In genomic region chr14:91113829-91114078, GRCh38 we compare ENCODE assay signal across 1 cellular context.
TF ChIP-seq lines count a peak whose summit lies in the region.

DGLUCY (plus strand) TSS chr14:91114073; CDS start chr14:91160295, 46,222 bp downstream.

TF ChIP-seq in HepG2, 621 proteins besides CTCF, POLR2A, EP300 and RAD21 (continued from another document and continues in another):
- TF ChIP-seq SMC3 (IDR thresholded peaks at IDR 0.05; ENCODE audit: low read length), result no peak
- TF ChIP-seq RARA (CRISPR knock-in tag; IDR thresholded peaks at IDR 0.05), result peak; percentile 3; the same call in 1 of the 2 replicates
- TF ChIP-seq ZNF205 (CRISPR knock-in tag; IDR thresholded peaks at IDR 0.05), result no peak
- TF ChIP-seq MXI1 (IDR thresholded peaks at IDR 0.05; ENCODE audit: borderline replicate concordance, low read depth, low read length), result peak; percentile 71; the same call in 1 of the 3 replicates
- 0 out of 2 replicates have a peak, but pooled peaks have one; percentile 25 for TF ChIP-seq ZNF639 (CRISPR knock-in tag; conservative IDR thresholded peaks at IDR 0.05)
- TF ChIP-seq STAG1 (CRISPR knock-in tag; IDR thresholded peaks at IDR 0.05), result no peak
- TF ChIP-seq PITX1 (CRISPR knock-in tag; IDR thresholded peaks at IDR 0.05), result peak; percentile 43; the same call in 1 of the 2 replicates
- TF ChIP-seq SNAPC4 (CRISPR knock-in tag; IDR thresholded peaks at IDR 0.05), result 0 out of 2 replicates have a peak, but pooled peaks have one; percentile 27
- 0 out of 2 replicates have a peak, but pooled peaks have one; percentile 21 for TF ChIP-seq ZNF605 (CRISPR knock-in tag; IDR thresholded peaks at IDR 0.05)
- TF ChIP-seq ZNF292 (CRISPR knock-in tag; IDR thresholded peaks at IDR 0.05; ENCODE audit: borderline replicate concordance, low read depth), result peak; percentile 98
- 0 out of 2 replicates have a peak, but pooled peaks have one; percentile 33 for TF ChIP-seq ETV6 (CRISPR knock-in tag; conservative IDR thresholded peaks at IDR 0.05)
- 0 out of 2 replicates have a peak, but pooled peaks have one; percentile 20 for TF ChIP-seq SNAPC2 (CRISPR knock-in tag; IDR thresholded peaks at IDR 0.05)
- TF ChIP-seq ZNF891 (CRISPR knock-in tag; IDR thresholded peaks at IDR 0.05), result peak; percentile 83
- TF ChIP-seq AGO2 (optimal IDR thresholded peaks at IDR 0.05; ENCODE audit: low read depth, low read length), result no peak
- peak; percentile 75; the same call in 1 of the 2 replicates for TF ChIP-seq ZNF276 (CRISPR knock-in tag; IDR thresholded peaks at IDR 0.05; ENCODE audit: low read depth)
- 0 out of 2 replicates have a peak, but pooled peaks have one; percentile 13 for TF ChIP-seq RXRB (CRISPR knock-in tag; IDR thresholded peaks at IDR 0.05; ENCODE audit: borderline replicate concordance)
- 0 out of 2 replicates have a peak, but pooled peaks have one; percentile 22 for TF ChIP-seq MAZ (IDR thresholded peaks at IDR 0.05; ENCODE audit: borderline replicate concordance, low read depth, low read length)
- TF ChIP-seq MAZ (CRISPR knock-in tag; IDR thresholded peaks at IDR 0.05; ENCODE audit: low read depth), result no peak
- TF ChIP-seq KMT2B (CRISPR knock-in tag; IDR thresholded peaks at IDR 0.05), result peak; percentile 54; the same call in 1 of the 2 replicates
- peak; percentile 54; the same call in 1 of the 2 replicates for TF ChIP-seq BRF2 (CRISPR knock-in tag; IDR thresholded peaks at IDR 0.05)
- TF ChIP-seq TFE3 (CRISPR knock-in tag; IDR thresholded peaks at IDR 0.05), result peak; percentile 57; the same call in 1 of the 2 replicates
- TF ChIP-seq HOMEZ (CRISPR knock-in tag; IDR thresholded peaks at IDR 0.05; ENCODE audit: low read depth), result no peak
- 0 out of 2 replicates have a peak, but pooled peaks have one; percentile 68 for TF ChIP-seq ZNF138 (CRISPR knock-in tag; IDR thresholded peaks at IDR 0.05; ENCODE audit: low read depth)
- no peak; the same call in 1 of the 2 replicates for TF ChIP-seq KAT7 (CRISPR knock-in tag; IDR thresholded peaks at IDR 0.05; ENCODE audit: borderline replicate concordance)
- peak; percentile 41; the same call in 1 of the 2 replicates for TF ChIP-seq ZNF124 (CRISPR knock-in tag; IDR thresholded peaks at IDR 0.05)
- peak; percentile 18; the same call in 1 of the 2 replicates for TF ChIP-seq ZNF574 (CRISPR knock-in tag; IDR thresholded peaks at IDR 0.05)
- TF ChIP-seq CEBPG (CRISPR knock-in tag; IDR thresholded peaks at IDR 0.05), result peak; percentile 6; the same call in 1 of the 2 replicates
- no peak for TF ChIP-seq ZNF460 (CRISPR knock-in tag; IDR thresholded peaks at IDR 0.05; ENCODE audit: borderline replicate concordance)
- 0 out of 2 replicates have a peak, but pooled peaks have one; percentile 22 for TF ChIP-seq ZNF510 (CRISPR knock-in tag; IDR thresholded peaks at IDR 0.05; ENCODE audit: low read depth)
- peak; percentile 100 for TF ChIP-seq ZFP91 (CRISPR knock-in tag; IDR thresholded peaks at IDR 0.05; ENCODE audit: borderline replicate concordance)
- no peak for TF ChIP-seq ARID4A (CRISPR knock-in tag; IDR thresholded peaks at IDR 0.05; ENCODE audit: borderline replicate concordance)
- TF ChIP-seq RBFOX2 (IDR thresholded peaks at IDR 0.05; ENCODE audit: low read depth, low read length), result 0 out of 2 replicates have a peak, but pooled peaks have one; percentile 29
- TF ChIP-seq ZMYM3 (CRISPR knock-in tag; IDR thresholded peaks at IDR 0.05), result peak; percentile 68; the same call in 1 of the 2 replicates
- no peak for TF ChIP-seq NCOR1 (IDR thresholded peaks at IDR 0.05; ENCODE audit: borderline replicate concordance, low read length)
